In the genomic region with DNA sequence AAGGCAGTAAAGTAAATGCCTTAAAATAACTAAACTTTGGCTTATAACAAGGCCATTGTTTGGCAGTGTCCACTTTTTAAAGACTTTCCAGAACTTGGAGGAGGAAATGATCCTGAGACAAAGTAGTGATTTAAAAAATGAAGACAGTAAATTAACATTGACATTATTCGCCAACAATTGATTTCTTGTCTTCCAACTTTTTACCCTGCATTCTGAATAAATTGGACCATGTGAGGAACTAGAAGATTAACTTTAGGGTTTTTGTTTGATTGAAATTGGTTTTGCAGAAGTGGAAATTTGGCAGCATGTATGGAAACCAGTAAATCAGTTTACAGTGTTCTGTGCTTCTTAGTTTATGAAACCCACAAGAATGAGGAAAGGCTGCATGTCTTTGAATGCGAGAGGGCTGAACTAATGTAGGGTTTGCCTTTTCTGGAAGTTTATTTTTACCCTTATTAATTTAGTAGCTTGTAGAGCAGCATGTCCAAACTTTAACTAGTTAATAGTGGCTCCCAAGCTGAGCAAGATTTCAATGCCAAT, we compare ENCODE assay signal across 13 cellular contexts. TPM values are rescaled to one million over a fixed set of nuclear protein-coding genes. Genes with fewer than 3 reads are reported as not detected.
A peak's percentile ranks its signal among the peaks of the same experiment; 100 is the strongest.
DNase-seq lines count a peak whose midpoint lies in the region; ATAC-seq and TF ChIP-seq lines count a peak whose summit lies in the region.
"Had no signal": no experiment of that assay in that cellular context is flagged by ENCODE, and none has a peak within 500 bp of the region (broad histone marks: within the 10 kb centered on the region; RNA-seq: fewer than 3 reads in every experiment).

No MANE protein-coding gene starts in this region.

- no peak for TF ChIP-seq CTCF in CD4-positive, alpha-beta T cell (IDR thresholded peaks at IDR 0.05)
- no peak for TF ChIP-seq CTCF in psoas muscle (IDR thresholded peaks at IDR 0.05)
- TF ChIP-seq CTCF in HFFc6 (IDR thresholded peaks at IDR 0.05), result no peak

- POLR2A ChIA-PET in CD4-positive, alpha-beta T cell (lab: Charles Lee), result interaction anchor here (1.6 kb wide), 1 partner anchor 10 kb away, joined by 4 read pairs; no protein-coding TSS in a partner anchor

- H3K27me3 Mint-ChIP-seq in CD4-positive, alpha-beta T cell, result no peaks in the 10 kb centered on the region
- peaks cover 28% of the 10 kb centered on the region for H3K27me3 Mint-ChIP-seq in HFFc6 (ENCODE audit: insufficient read depth)

- H3K4me3 Mint-ChIP-seq in CD4-positive, alpha-beta T cell, result no peak overlapping the region
- no peak overlapping the region for H3K4me3 Mint-ChIP-seq in HFFc6

- intact Hi-C loops in CD4-positive, alpha-beta T cell (cut with DNase I, micrococcal nuclease), result loop anchor here in 1 of 2 experiments (5.0 kb wide), 1 partner anchor 168 kb away; no protein-coding TSS in a partner anchor
- intact Hi-C loops in psoas muscle (cut with DNase I), result loop anchor here in 1 of 2 donors (2.0 to 10.0 kb wide), 3 partner anchors 42 to 186 kb away; no protein-coding TSS in a partner anchor

- peak overlapping the region; percentile 82 for H3K27ac Mint-ChIP-seq in CD4-positive, alpha-beta T cell
- H3K27ac Mint-ChIP-seq in HFFc6, result no peak overlapping the region

- H3K36me3 Mint-ChIP-seq in CD4-positive, alpha-beta T cell (ENCODE audit: low read depth), result peaks cover 9% of the 10 kb centered on the region
- H3K36me3 Mint-ChIP-seq in HFFc6 (ENCODE audit: low read depth), result no peaks in the 10 kb centered on the region

- no peak for ATAC-seq in CD4-positive, alpha-beta T cell (ENCODE audit: poor library complexity)
- ATAC-seq in SK-N-SH treated with all-trans-retinoic acid at 6 μM for 48 hours (no peak), psoas muscle (no peak), GM19452 (IDR thresholded peaks at IDR 0.05; ENCODE audit: unreplicated experiment) (no peak), HG03460 (IDR thresholded peaks at IDR 0.05; ENCODE audit: unreplicated experiment) (no peak)

- no peaks in the 10 kb centered on the region for H3K9me3 Mint-ChIP-seq in CD4-positive, alpha-beta T cell
- peaks cover 4% of the 10 kb centered on the region; the same call in 1 of the 2 replicates for H3K9me3 Mint-ChIP-seq in HFFc6

- H3K27ac ChIP-seq in CD4-positive, alpha-beta T cell (ENCODE audit: low read depth, low read length), result no peak overlapping the region
- H3K27ac ChIP-seq in psoas muscle, result peak overlapping the region; percentile 13
- H3K27ac ChIP-seq: SJCRH30 had no signal

- no peaks in the 10 kb centered on the region for H3K9me3 ChIP-seq in CD4-positive, alpha-beta T cell (ENCODE audit: control insufficient read depth, low read length)
- H3K9me3 ChIP-seq in psoas muscle, result no peaks in the 10 kb centered on the region
- H3K9me3 ChIP-seq: SJCRH30 had no signal

- H3K36me3 ChIP-seq in psoas muscle (ENCODE audit: insufficient read depth in 1 of 2, low read depth in 1 of 2), result no peaks in the 10 kb centered on the region
- H3K36me3 ChIP-seq: SJCRH30 had no signal

- H3K4me3 ChIP-seq in psoas muscle, result no peak overlapping the region
- H3K4me3 ChIP-seq: SJCRH30 had no signal

- peaks cover 55% of the 10 kb centered on the region for H3K4me1 ChIP-seq in psoas muscle
- H3K4me1 ChIP-seq: SJCRH30 had no signal

- peaks cover 78% of the 10 kb centered on the region for H3K4me1 Mint-ChIP-seq in CD4-positive, alpha-beta T cell (ENCODE audit: low read depth)
- H3K4me1 Mint-ChIP-seq in HFFc6 (ENCODE audit: low read depth), result no peaks in the 10 kb centered on the region

- H3K27me3 ChIP-seq in CD4-positive, alpha-beta T cell (ENCODE audit: control insufficient read depth, insufficient read depth, low read length), result no peaks in the 10 kb centered on the region
- no peaks in the 10 kb centered on the region for H3K27me3 ChIP-seq in psoas muscle (ENCODE audit: insufficient read depth in 3 of 3, low read length in 2 of 3)
- H3K27me3 ChIP-seq: SJCRH30 had no signal

- CTCF ChIA-PET in CD4-positive, alpha-beta T cell (lab: Charles Lee), result interaction anchor here (0.9 kb wide), 1 partner anchor 20 kb away, joined by 3 read pairs; no protein-coding TSS in a partner anchor

- 58 to 66% (median 58%) methylated on average over 2 of the region's 2 CpGs for WGBS in psoas muscle, 3 donors

- DNase-seq in CD4-positive, alpha-beta T cell, result no peak
- peak; percentile 58 for DNase-seq in epidermal melanocyte (ENCODE audit: insufficient read length, low spot score)
- DNase-seq in psoas muscle, result no peak
- no peak for DNase-seq in RPMI8226
- DNase-seq in HFFc6, result no peak
- DNase-seq: activated CD4-positive, CD25-positive, alpha-beta regulatory T cell; NCI-H1930; NCI-H69; SJCRH30; stimulated activated naive CD4-positive, alpha-beta T cell treated with Interleukin-2 at 50 U/mL for 16 hours had no signal

TF ChIP-seq in SK-N-SH treated with all-trans-retinoic acid at 6 μM for 48 hours, 23 proteins besides CTCF, POLR2A, EP300 and RAD21:
- TF ChIP-seq ZFP3 (CRISPR knock-in tag; IDR thresholded peaks at IDR 0.05) (no peak), GLIS3 (CRISPR knock-in tag; IDR thresholded peaks at IDR 0.05) (no peak), OSR1 (CRISPR knock-in tag; IDR thresholded peaks at IDR 0.05) (no peak), ZNF8 (CRISPR knock-in tag; IDR thresholded peaks at IDR 0.05) (no peak), TCF4 (CRISPR knock-in tag; IDR thresholded peaks at IDR 0.05; ENCODE audit: borderline replicate concordance) (no peak), ISL1 (CRISPR knock-in tag; IDR thresholded peaks at IDR 0.05) (0 out of 2 replicates have a peak, but pooled peaks have one; percentile 21)
- TF ChIP-seq, protein P1, sequence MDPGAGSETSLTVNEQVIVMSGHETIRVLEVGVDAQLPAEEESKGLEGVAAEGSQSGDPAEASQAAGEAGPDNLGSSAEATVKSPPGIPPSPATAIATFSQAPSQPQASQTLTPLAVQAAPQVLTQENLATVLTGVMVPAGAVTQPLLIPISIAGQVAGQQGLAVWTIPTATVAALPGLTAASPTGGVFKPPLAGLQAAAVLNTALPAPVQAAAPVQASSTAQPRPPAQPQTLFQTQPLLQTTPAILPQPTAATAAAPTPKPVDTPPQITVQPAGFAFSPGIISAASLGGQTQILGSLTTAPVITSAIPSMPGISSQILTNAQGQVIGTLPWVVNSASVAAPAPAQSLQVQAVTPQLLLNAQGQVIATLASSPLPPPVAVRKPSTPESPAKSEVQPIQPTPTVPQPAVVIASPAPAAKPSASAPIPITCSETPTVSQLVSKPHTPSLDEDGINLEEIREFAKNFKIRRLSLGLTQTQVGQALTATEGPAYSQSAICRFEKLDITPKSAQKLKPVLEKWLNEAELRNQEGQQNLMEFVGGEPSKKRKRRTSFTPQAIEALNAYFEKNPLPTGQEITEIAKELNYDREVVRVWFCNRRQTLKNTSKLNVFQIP (CRISPR knock-in tag; IDR thresholded peaks at IDR 0.05; ENCODE audit: borderline replicate concordance, low read depth), result no peak

RNA-seq across cellular contexts. Expression of gene LDLRAD4, which starts 50.3 kb away (rescaled TPM):
- 10 to 100 TPM; 51.9 to 52.7 TPM for total RNA-seq in CD4-positive, alpha-beta T cell
- 10 to 100 TPM in 1 of 4 donors, 1 to 10 TPM in 3; 3.8 to 13.9 (median 7.8) TPM for total RNA-seq in psoas muscle
- 1 to 10 TPM; 1.8 to 2.1 (median 2.0) TPM for polyA plus RNA-seq in psoas muscle
- not detected for total RNA-seq in HFFc6 (2021; fragmentation: NEBNext Ultra II Directional; extraction: Animal tissue kit (Norgen Biotek cat#: 25700))

Comparison
In these comparisons a context has a peak if more than half of its experiments do, and no peak if none do; other contexts are left out.
1. RNA of gene LDLRAD4, which starts 50.3 kb away (total RNA-seq): 51.9 to 52.7 TPM in CD4-positive, alpha-beta T cell and 3.8 to 13.9 TPM in psoas muscle; not detected in HFFc6; every median in the first group is over 4 times any median in the second.